Comparison of ENCODE assay signal across 12 cellular contexts in the genomic region with DNA sequence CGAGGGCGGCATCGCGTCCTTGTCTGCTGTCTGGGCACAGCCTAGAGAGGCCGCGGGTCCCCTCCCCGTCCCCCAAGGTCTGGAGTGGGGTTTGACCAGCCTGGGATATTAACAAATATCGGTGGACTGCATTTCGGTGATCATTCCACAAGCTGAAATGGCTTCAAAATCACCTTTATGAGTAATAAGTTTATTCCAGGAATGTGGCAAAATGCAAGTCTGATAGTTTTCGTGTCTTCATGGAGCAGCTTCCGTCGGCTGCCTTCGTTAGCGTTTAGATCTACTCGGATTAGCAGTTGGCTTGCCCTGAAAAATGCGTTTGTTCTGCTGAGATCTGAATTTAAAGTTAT. TPM values are rescaled to one million over a fixed set of nuclear protein-coding genes. Genes with fewer than 3 reads are reported as not detected.
A peak's percentile ranks its signal among the peaks of the same experiment; 100 is the strongest.
DNase-seq lines count a peak whose midpoint lies in the region; FAIRE-seq and TF ChIP-seq lines count a peak whose summit lies in the region.
"Had no signal": no experiment of that assay in that cellular context is flagged by ENCODE, and none has a peak within 500 bp of the region (broad histone marks: within the 10 kb centered on the region; RNA-seq: fewer than 3 reads in every experiment).

No MANE protein-coding gene starts in this region.

- H3K9ac ChIP-seq in BLaER1 (no peak overlapping the region), mesendoderm (ENCODE audit: low read length) (no peak overlapping the region), MM.1S (ENCODE audit: low read length) (no peak overlapping the region)

- H3K4me2 ChIP-seq in BLaER1 = peak overlapping the region; percentile 88
- H3K4me2 ChIP-seq in mesendoderm (ENCODE audit: low read length) = no peak overlapping the region
- no peak overlapping the region for H3K4me2 ChIP-seq in MM.1S (ENCODE audit: low read depth, low read length)

- H3K23ac ChIP-seq in mesendoderm (ENCODE audit: low read length) = no peak overlapping the region

- peaks cover 13% of the 10 kb centered on the region for H3K4me1 Mint-ChIP-seq in activated T-helper 2 cell treated with anti-CD3 and anti-CD28 coated beads, Interferon-gamma antibody, Interleukin-2, Interleukin-4, amounts not matched to agents 10 μg/mL and 5 μg/mL and 100 μg/mL, durations not matched to agents 14 hours and 24 hours and 36 hours (ENCODE audit: low read depth)
- peaks cover 10% of the 10 kb centered on the region for H3K4me1 Mint-ChIP-seq in progenitor cell of endocrine pancreas (ENCODE audit: low read depth)

- H3K9me3 ChIP-seq in BLaER1 (no peaks in the 10 kb centered on the region), MM.1S (replicated peaks; ENCODE audit: insufficient read depth, low read length) (no peaks in the 10 kb centered on the region), esophagus squamous epithelium (no peaks in the 10 kb centered on the region)
- H3K9me3 ChIP-seq: adrenal gland, esophagus muscularis mucosa had no signal

- no peak for FAIRE-seq in GM12891 (lab: Jason Lieb, UNC)

- H3K9me3 Mint-ChIP-seq in activated T-helper 2 cell treated with anti-CD3 and anti-CD28 coated beads, Interferon-gamma antibody, Interleukin-2, Interleukin-4, amounts not matched to agents 10 μg/mL and 5 μg/mL and 100 μg/mL, durations not matched to agents 14 hours and 24 hours and 36 hours = no peaks in the 10 kb centered on the region
- H3K9me3 Mint-ChIP-seq in progenitor cell of endocrine pancreas (ENCODE audit: low read depth) = no peaks in the 10 kb centered on the region

- no peaks in the 10 kb centered on the region for H3K36me3 Mint-ChIP-seq in activated T-helper 2 cell treated with anti-CD3 and anti-CD28 coated beads, Interferon-gamma antibody, Interleukin-2, Interleukin-4, amounts not matched to agents 10 μg/mL and 5 μg/mL and 100 μg/mL, durations not matched to agents 14 hours and 24 hours and 36 hours (ENCODE audit: low read depth)
- H3K36me3 Mint-ChIP-seq in progenitor cell of endocrine pancreas (ENCODE audit: insufficient read depth) = no peaks in the 10 kb centered on the region

- H3K4me3 ChIP-seq in BLaER1 (peak overlapping the region; percentile 64), GM12864 (ENCODE audit: low read depth, low read length) (peak overlapping the region; percentile 61), mesendoderm (ENCODE audit: low read length) (no peak overlapping the region), MM.1S (ENCODE audit: low read length) (no peak overlapping the region), esophagus squamous epithelium (peak overlapping the region in 2 of 4 donors; percentile 54 to 64)

- H2BK5ac ChIP-seq in mesendoderm (ENCODE audit: low read length) = no peak overlapping the region

- no peak overlapping the region for H4K8ac ChIP-seq in mesendoderm (ENCODE audit: low read depth, low read length)

- no peak overlapping the region for H2AK5ac ChIP-seq in mesendoderm (ENCODE audit: low read length)

- H3K79me1 ChIP-seq in mesendoderm (ENCODE audit: low read length) = no peaks in the 10 kb centered on the region

- TF ChIP-seq CTCF in GM12864 (IDR thresholded peaks at IDR 0.05; ENCODE audit: low read depth, low read length, missing control alignments) (no peak), MM.1S (IDR thresholded peaks at IDR 0.05; ENCODE audit: low read length) (no peak), esophagus squamous epithelium (IDR thresholded peaks at IDR 0.05) (no peak), progenitor cell of endocrine pancreas (IDR thresholded peaks at IDR 0.05; ENCODE audit: unreplicated experiment) (no peak)

- no peak overlapping the region for H3K18ac ChIP-seq in mesendoderm (ENCODE audit: low read length)

- TF ChIP-seq POLR2A in GM12891 (IDR thresholded peaks at IDR 0.05; ENCODE audit: low read depth, low read length) = no peak
- TF ChIP-seq POLR2A in esophagus squamous epithelium (IDR thresholded peaks at IDR 0.05) = no peak

- H2BK15ac ChIP-seq in mesendoderm (replicated peaks; ENCODE audit: low read depth) = no peak overlapping the region

- H3K79me2 ChIP-seq in mesendoderm (ENCODE audit: control insufficient read depth, insufficient read depth, low read length) (no peaks in the 10 kb centered on the region), MM.1S (ENCODE audit: low read length) (no peaks in the 10 kb centered on the region)

- no CpG with 5 or more reads among the region's 16 CpGs for WGBS in mesendoderm (ENCODE audit: extremely low coverage, insufficient coverage, low lambda C conversion rate)
- WGBS in esophagus squamous epithelium, 2 donors = 49 to 61% methylated on average over 10 to 15 of the region's 16 CpGs

- H3K27ac ChIP-seq in BLaER1 (no peak overlapping the region), mesendoderm (ENCODE audit: low read depth, low read length) (no peak overlapping the region), MM.1S (ENCODE audit: low read length) (no peak overlapping the region), esophagus squamous epithelium (no peak overlapping the region)
- H3K27ac ChIP-seq: adrenal gland, esophagus muscularis mucosa had no signal

- peaks cover 61% of the 10 kb centered on the region for H3K27me3 Mint-ChIP-seq in activated T-helper 2 cell treated with anti-CD3 and anti-CD28 coated beads, Interferon-gamma antibody, Interleukin-2, Interleukin-4, amounts not matched to agents 10 μg/mL and 5 μg/mL and 100 μg/mL, durations not matched to agents 14 hours and 24 hours and 36 hours (ENCODE audit: low read depth)
- peaks cover 69% of the 10 kb centered on the region for H3K27me3 Mint-ChIP-seq in progenitor cell of endocrine pancreas

- peaks cover 36% of the 10 kb centered on the region for H4K20me1 ChIP-seq in BLaER1
- H4K20me1 ChIP-seq in MM.1S (ENCODE audit: insufficient read depth, low read length) = no peaks in the 10 kb centered on the region

- peaks cover 25% of the 10 kb centered on the region for H3K4me1 ChIP-seq in BLaER1
- H3K4me1 ChIP-seq in mesendoderm (ENCODE audit: control insufficient read depth, low read depth, low read length) = no peaks in the 10 kb centered on the region
- no peaks in the 10 kb centered on the region for H3K4me1 ChIP-seq in MM.1S (ENCODE audit: low read length)
- H3K4me1 ChIP-seq in esophagus squamous epithelium = peaks cover 16 to 36% (median 18%) of the 10 kb centered on the region in 3 donors

- H3K4me3 Mint-ChIP-seq in activated T-helper 2 cell treated with anti-CD3 and anti-CD28 coated beads, Interferon-gamma antibody, Interleukin-2, Interleukin-4, amounts not matched to agents 10 μg/mL and 5 μg/mL and 100 μg/mL, durations not matched to agents 14 hours and 24 hours and 36 hours (ENCODE audit: low read depth) = peak overlapping the region; percentile 67
- H3K4me3 Mint-ChIP-seq in progenitor cell of endocrine pancreas (ENCODE audit: low read depth) = no peak overlapping the region

- no peak overlapping the region for H4K5ac ChIP-seq in mesendoderm (ENCODE audit: low read length)

- H3K56ac ChIP-seq in mesendoderm (ENCODE audit: low read length) = peak overlapping the region; percentile 7

- no peak overlapping the region for H2AFZ ChIP-seq in MM.1S (ENCODE audit: low read length)

- H3K27me3 ChIP-seq in BLaER1 (peaks cover 60% of the 10 kb centered on the region), mesendoderm (ENCODE audit: insufficient read depth, low read length, poor library complexity) (peaks cover 21% of the 10 kb centered on the region), MM.1S (replicated peaks; ENCODE audit: insufficient read depth, low read length) (peaks cover 13% of the 10 kb centered on the region), esophagus squamous epithelium (peaks cover 0 to 82% (median 6%) of the 10 kb centered on the region in 4 donors)

- H3K4ac ChIP-seq in mesendoderm (ENCODE audit: low read depth, low read length) = no peak overlapping the region

- H2BK120ac ChIP-seq in mesendoderm (ENCODE audit: low read depth, low read length) = no peak overlapping the region

- H3F3A ChIP-seq in MM.1S (ENCODE audit: insufficient read depth, low read length) = no peaks in the 10 kb centered on the region

- H3K9me2 ChIP-seq in MM.1S (replicated peaks; ENCODE audit: insufficient read depth, low read length) = no peaks in the 10 kb centered on the region

- H3K36me3 ChIP-seq in BLaER1 = no peaks in the 10 kb centered on the region
- no peaks in the 10 kb centered on the region for H3K36me3 ChIP-seq in mesendoderm (ENCODE audit: control insufficient read depth, insufficient read depth, low read length)
- H3K36me3 ChIP-seq in MM.1S (replicated peaks; ENCODE audit: insufficient read depth, low read length) = no peaks in the 10 kb centered on the region
- H3K36me3 ChIP-seq in esophagus squamous epithelium = no peaks in the 10 kb centered on the region
- H3K36me3 ChIP-seq: adrenal gland, esophagus muscularis mucosa had no signal

- intact Hi-C loops in activated T-helper 2 cell treated with anti-CD3 and anti-CD28 coated beads, Interferon-gamma antibody, Interleukin-2, Interleukin-4, amounts not matched to agents 10 μg/mL and 5 μg/mL and 100 μg/mL, durations not matched to agents 14 hours and 24 hours and 36 hours (cut with micrococcal nuclease) = loop anchor here (5.0 kb wide), 1 partner anchor 235 kb away; no protein-coding TSS in a partner anchor
- intact Hi-C loops in esophagus squamous epithelium (cut with DNase I) = no loop called here

- no peak overlapping the region for H3K27ac Mint-ChIP-seq in activated T-helper 2 cell treated with anti-CD3 and anti-CD28 coated beads, Interferon-gamma antibody, Interleukin-2, Interleukin-4, amounts not matched to agents 10 μg/mL and 5 μg/mL and 100 μg/mL, durations not matched to agents 14 hours and 24 hours and 36 hours
- H3K27ac Mint-ChIP-seq in progenitor cell of endocrine pancreas = no peak overlapping the region

- DNase-seq in GM12864 (ENCODE audit: low read depth) (no peak), mesendoderm (no peak), GM12891 (ENCODE audit: insufficient read length, low spot score) (no peak), MM.1S (no peak), esophagus squamous epithelium (lab: John Stamatoyannopoulos, UW) (no peak), progenitor cell of endocrine pancreas (ENCODE audit: low spot score, unreplicated experiment) (no peak)
- DNase-seq in activated T-helper 2 cell treated with anti-CD3 and anti-CD28 coated beads, Interferon-gamma antibody, Interleukin-2, Interleukin-4, amounts not matched to agents 10 μg/mL and 5 μg/mL and 100 μg/mL, durations not matched to agents 14 hours and 24 hours and 36 hours (ENCODE audit: low spot score) = no peak
- DNase-seq: NCI-H1048 had no signal

RNA-seq across cellular contexts. Expression of a gene that starts 1.1 kb away (rescaled TPM):
- total RNA-seq in activated T-helper 2 cell treated with anti-CD3 and anti-CD28 coated beads, Interferon-gamma antibody, Interleukin-2, Interleukin-4, amounts not matched to agents 10 μg/mL and 5 μg/mL and 100 μg/mL, durations not matched to agents 14 hours and 24 hours and 36 hours = 0.05 and 0.07 TPM in 2 replicates
- polyA plus RNA-seq in mesendoderm (2013, experiment 1 of 2) = 0.14 TPM
- polyA plus RNA-seq in mesendoderm (2013, experiment 2 of 2) = 0.18 TPM
- not detected for polyA plus RNA-seq in GM12891 (2012; ENCODE audit: low read depth, missing spikeins)
- total RNA-seq in esophagus squamous epithelium (1 to 10 TPM in 2 of 4 donors, under 1 TPM in 2; 0.45 to 1.3 (median 1.00) TPM), progenitor cell of endocrine pancreas (0.04 and 0.12 TPM in 2 replicates)
- total RNA-seq: adrenal gland, esophagus muscularis mucosa, lung microvascular endothelial cell had no signal

RNA-seq across cellular contexts. Expression of a gene that starts 30.8 kb away (rescaled TPM):
- 2.3 and 2.7 TPM in 2 replicates for total RNA-seq in activated T-helper 2 cell treated with anti-CD3 and anti-CD28 coated beads, Interferon-gamma antibody, Interleukin-2, Interleukin-4, amounts not matched to agents 10 μg/mL and 5 μg/mL and 100 μg/mL, durations not matched to agents 14 hours and 24 hours and 36 hours
- 0.08 TPM for polyA plus RNA-seq in mesendoderm (2013, experiment 1 of 2)
- 0.08 TPM for polyA plus RNA-seq in mesendoderm (2013, experiment 2 of 2)
- 3.1 TPM for polyA plus RNA-seq in GM12891 (2012; ENCODE audit: low read depth, missing spikeins)
- total RNA-seq in esophagus squamous epithelium (1,000 to 10,000 TPM in 2 of 4 donors, 100 to 1,000 TPM in 2; 301 to 1,758 (median 1,011) TPM), progenitor cell of endocrine pancreas (1.1 and 2.4 TPM in 2 replicates)
- total RNA-seq: lung microvascular endothelial cell had no signal

Comparison
In these comparisons a context has a peak if more than half of its experiments do, and no peak if none do; other contexts are left out.
1. H3K4me3 ChIP-seq: peak in BLaER1 (single experiment) and GM12864 (single experiment); none in mesendoderm (single experiment) and MM.1S (single experiment).
2. RNA of a gene that starts 30.8 kb away (total RNA-seq): 301 to 1,758 TPM in esophagus squamous epithelium; 2.3 to 2.7 TPM in activated T-helper 2 cell treated with anti-CD3 and anti-CD28 coated beads, Interferon-gamma antibody, Interleukin-2, Interleukin-4, amounts not matched to agents 10 μg/mL and 5 μg/mL and 100 μg/mL, durations not matched to agents 14 hours and 24 hours and 36 hours and 1.1 to 2.4 TPM in progenitor cell of endocrine pancreas; every median in the first group is over 10 times any median in the second.